ENCODE assay signal across 2 cellular contexts in the genomic region with DNA sequence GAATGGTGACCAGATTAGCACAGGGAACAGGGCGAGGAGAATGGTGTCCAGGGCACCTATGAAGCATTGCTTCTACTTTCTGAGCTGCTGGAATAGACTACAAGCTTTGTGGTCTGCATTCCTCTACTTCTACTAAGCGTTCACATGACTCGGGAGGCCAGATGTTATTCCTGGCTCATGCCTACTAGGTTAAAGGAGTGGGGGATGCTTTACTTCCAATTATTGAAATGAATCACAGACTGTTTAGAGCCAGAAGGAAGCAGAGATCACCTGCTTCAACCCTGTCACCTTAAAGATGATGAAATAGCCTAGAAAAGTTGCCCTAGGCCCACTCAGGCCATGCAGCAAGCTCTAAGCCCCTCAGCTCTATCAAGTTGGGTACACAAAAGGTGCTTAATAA.
A peak's percentile ranks its signal among the peaks of the same experiment; 100 is the strongest.
TF ChIP-seq lines count a peak whose summit lies in the region.

No MANE protein-coding gene starts in this region.

TF ChIP-seq in GM23338, 12 proteins besides CTCF, POLR2A, EP300 and RAD21 (continued from another document and continues in another):
- TF ChIP-seq, protein P1, sequence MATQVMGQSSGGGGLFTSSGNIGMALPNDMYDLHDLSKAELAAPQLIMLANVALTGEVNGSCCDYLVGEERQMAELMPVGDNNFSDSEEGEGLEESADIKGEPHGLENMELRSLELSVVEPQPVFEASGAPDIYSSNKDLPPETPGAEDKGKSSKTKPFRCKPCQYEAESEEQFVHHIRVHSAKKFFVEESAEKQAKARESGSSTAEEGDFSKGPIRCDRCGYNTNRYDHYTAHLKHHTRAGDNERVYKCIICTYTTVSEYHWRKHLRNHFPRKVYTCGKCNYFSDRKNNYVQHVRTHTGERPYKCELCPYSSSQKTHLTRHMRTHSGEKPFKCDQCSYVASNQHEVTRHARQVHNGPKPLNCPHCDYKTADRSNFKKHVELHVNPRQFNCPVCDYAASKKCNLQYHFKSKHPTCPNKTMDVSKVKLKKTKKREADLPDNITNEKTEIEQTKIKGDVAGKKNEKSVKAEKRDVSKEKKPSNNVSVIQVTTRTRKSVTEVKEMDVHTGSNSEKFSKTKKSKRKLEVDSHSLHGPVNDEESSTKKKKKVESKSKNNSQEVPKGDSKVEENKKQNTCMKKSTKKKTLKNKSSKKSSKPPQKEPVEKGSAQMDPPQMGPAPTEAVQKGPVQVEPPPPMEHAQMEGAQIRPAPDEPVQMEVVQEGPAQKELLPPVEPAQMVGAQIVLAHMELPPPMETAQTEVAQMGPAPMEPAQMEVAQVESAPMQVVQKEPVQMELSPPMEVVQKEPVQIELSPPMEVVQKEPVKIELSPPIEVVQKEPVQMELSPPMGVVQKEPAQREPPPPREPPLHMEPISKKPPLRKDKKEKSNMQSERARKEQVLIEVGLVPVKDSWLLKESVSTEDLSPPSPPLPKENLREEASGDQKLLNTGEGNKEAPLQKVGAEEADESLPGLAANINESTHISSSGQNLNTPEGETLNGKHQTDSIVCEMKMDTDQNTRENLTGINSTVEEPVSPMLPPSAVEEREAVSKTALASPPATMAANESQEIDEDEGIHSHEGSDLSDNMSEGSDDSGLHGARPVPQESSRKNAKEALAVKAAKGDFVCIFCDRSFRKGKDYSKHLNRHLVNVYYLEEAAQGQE (IDR thresholded peaks at IDR 0.05; ENCODE audit: unreplicated experiment), result no peak
- TF ChIP-seq EZH2 (IDR thresholded peaks at IDR 0.05; ENCODE audit: low read depth, unreplicated experiment), result no peak
- no peak for TF ChIP-seq ZNF331 (CRISPR knock-in tag; IDR thresholded peaks at IDR 0.05; ENCODE audit: low read depth)
- TF ChIP-seq EZH2phosphoT487 (IDR thresholded peaks at IDR 0.05; ENCODE audit: unreplicated experiment), result no peak
- TF ChIP-seq POLR2AphosphoS5 (IDR thresholded peaks at IDR 0.05; ENCODE audit: low read depth), result no peak
- TF ChIP-seq, protein P2, sequence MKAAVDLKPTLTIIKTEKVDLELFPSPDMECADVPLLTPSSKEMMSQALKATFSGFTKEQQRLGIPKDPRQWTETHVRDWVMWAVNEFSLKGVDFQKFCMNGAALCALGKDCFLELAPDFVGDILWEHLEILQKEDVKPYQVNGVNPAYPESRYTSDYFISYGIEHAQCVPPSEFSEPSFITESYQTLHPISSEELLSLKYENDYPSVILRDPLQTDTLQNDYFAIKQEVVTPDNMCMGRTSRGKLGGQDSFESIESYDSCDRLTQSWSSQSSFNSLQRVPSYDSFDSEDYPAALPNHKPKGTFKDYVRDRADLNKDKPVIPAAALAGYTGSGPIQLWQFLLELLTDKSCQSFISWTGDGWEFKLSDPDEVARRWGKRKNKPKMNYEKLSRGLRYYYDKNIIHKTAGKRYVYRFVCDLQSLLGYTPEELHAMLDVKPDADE (IDR thresholded peaks at IDR 0.05), result no peak
- TF ChIP-seq STAT1 (IDR thresholded peaks at IDR 0.05; ENCODE audit: unreplicated experiment), result no peak
- TF ChIP-seq ZNF114 (CRISPR knock-in tag; IDR thresholded peaks at IDR 0.05), result no peak
- TF ChIP-seq NANOG (IDR thresholded peaks at IDR 0.05; ENCODE audit: borderline replicate concordance), result no peak
- TF ChIP-seq, protein P3, sequence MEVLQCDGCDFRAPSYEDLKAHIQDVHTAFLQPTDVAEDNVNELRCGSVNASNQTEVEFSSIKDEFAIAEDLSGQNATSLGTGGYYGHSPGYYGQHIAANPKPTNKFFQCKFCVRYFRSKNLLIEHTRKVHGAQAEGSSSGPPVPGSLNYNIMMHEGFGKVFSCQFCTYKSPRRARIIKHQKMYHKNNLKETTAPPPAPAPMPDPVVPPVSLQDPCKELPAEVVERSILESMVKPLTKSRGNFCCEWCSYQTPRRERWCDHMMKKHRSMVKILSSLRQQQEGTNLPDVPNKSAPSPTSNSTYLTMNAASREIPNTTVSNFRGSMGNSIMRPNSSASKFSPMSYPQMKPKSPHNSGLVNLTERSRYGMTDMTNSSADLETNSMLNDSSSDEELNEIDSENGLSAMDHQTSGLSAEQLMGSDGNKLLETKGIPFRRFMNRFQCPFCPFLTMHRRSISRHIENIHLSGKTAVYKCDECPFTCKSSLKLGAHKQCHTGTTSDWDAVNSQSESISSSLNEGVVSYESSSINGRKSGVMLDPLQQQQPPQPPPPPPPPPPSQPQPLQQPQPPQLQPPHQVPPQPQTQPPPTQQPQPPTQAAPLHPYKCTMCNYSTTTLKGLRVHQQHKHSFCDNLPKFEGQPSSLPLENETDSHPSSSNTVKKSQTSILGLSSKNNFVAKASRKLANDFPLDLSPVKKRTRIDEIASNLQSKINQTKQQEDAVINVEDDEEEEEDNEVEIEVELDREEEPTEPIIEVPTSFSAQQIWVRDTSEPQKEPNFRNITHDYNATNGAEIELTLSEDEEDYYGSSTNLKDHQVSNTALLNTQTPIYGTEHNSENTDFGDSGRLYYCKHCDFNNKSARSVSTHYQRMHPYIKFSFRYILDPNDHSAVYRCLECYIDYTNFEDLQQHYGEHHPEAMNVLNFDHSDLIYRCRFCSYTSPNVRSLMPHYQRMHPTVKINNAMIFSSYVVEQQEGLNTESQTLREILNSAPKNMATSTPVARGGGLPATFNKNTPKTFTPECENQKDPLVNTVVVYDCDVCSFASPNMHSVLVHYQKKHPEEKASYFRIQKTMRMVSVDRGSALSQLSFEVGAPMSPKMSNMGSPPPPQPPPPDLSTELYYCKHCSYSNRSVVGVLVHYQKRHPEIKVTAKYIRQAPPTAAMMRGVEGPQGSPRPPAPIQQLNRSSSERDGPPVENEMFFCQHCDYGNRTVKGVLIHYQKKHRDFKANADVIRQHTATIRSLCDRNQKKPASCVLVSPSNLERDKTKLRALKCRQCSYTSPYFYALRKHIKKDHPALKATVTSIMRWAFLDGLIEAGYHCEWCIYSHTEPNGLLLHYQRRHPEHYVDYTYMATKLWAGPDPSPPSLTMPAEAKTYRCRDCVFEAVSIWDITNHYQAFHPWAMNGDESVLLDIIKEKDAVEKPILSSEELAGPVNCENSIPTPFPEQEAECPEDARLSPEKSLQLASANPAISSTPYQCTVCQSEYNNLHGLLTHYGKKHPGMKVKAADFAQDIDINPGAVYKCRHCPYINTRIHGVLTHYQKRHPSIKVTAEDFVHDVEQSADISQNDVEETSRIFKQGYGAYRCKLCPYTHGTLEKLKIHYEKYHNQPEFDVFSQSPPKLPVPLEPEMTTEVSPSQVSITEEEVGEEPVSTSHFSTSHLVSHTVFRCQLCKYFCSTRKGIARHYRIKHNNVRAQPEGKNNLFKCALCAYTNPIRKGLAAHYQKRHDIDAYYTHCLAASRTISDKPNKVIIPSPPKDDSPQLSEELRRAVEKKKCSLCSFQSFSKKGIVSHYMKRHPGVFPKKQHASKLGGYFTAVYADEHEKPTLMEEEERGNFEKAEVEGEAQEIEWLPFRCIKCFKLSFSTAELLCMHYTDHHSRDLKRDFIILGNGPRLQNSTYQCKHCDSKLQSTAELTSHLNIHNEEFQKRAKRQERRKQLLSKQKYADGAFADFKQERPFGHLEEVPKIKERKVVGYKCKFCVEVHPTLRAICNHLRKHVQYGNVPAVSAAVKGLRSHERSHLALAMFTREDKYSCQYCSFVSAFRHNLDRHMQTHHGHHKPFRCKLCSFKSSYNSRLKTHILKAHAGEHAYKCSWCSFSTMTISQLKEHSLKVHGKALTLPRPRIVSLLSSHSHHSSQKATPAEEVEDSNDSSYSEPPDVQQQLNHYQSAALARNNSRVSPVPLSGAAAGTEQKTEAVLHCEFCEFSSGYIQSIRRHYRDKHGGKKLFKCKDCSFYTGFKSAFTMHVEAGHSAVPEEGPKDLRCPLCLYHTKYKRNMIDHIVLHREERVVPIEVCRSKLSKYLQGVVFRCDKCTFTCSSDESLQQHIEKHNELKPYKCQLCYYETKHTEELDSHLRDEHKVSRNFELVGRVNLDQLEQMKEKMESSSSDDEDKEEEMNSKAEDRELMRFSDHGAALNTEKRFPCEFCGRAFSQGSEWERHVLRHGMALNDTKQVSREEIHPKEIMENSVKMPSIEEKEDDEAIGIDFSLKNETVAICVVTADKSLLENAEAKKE (CRISPR knock-in tag; IDR thresholded peaks at IDR 0.05), result no peak

TF ChIP-seq in SK-N-SH, 30 proteins besides CTCF, POLR2A, EP300 and RAD21 (continued from another document and continues in another):
- TF ChIP-seq, protein P4, sequence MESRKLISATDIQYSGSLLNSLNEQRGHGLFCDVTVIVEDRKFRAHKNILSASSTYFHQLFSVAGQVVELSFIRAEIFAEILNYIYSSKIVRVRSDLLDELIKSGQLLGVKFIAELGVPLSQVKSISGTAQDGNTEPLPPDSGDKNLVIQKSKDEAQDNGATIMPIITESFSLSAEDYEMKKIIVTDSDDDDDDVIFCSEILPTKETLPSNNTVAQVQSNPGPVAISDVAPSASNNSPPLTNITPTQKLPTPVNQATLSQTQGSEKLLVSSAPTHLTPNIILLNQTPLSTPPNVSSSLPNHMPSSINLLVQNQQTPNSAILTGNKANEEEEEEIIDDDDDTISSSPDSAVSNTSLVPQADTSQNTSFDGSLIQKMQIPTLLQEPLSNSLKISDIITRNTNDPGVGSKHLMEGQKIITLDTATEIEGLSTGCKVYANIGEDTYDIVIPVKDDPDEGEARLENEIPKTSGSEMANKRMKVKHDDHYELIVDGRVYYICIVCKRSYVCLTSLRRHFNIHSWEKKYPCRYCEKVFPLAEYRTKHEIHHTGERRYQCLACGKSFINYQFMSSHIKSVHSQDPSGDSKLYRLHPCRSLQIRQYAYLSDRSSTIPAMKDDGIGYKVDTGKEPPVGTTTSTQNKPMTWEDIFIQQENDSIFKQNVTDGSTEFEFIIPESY (IDR thresholded peaks at IDR 0.05; ENCODE audit: borderline replicate concordance, low read depth), result peak; percentile 80; the same call in 1 of the 2 replicates
- TF ChIP-seq, protein P1 (IDR thresholded peaks at IDR 0.05; ENCODE audit: low read depth, low read length), result peak; percentile 41; the same call in 1 of the 2 replicates
- TF ChIP-seq MXI1 (IDR thresholded peaks at IDR 0.05; ENCODE audit: low read depth, low read length) (no peak), TCF12 (IDR thresholded peaks at IDR 0.05) (peak; percentile 99), TAF1 (IDR thresholded peaks at IDR 0.05; ENCODE audit: borderline replicate concordance, low read depth, low read length) (peak; percentile 14; the same call in 1 of the 2 replicates), NRF1 (IDR thresholded peaks at IDR 0.05; ENCODE audit: low read depth, low read length) (no peak), GABPA (IDR thresholded peaks at IDR 0.05; ENCODE audit: low read depth) (no peak), RCOR1 (IDR thresholded peaks at IDR 0.05; ENCODE audit: low read length) (no peak), FOXM1 (IDR thresholded peaks at IDR 0.05; ENCODE audit: low read depth) (peak; percentile 77), JUND (IDR thresholded peaks at IDR 0.05) (peak; percentile 91), CHD2 (IDR thresholded peaks at IDR 0.05; ENCODE audit: low read length, partially characterized antibody) (no peak), GATA2 (CRISPR knock-in tag; IDR thresholded peaks at IDR 0.05) (no peak), FOXJ3 (CRISPR knock-in tag; IDR thresholded peaks at IDR 0.05) (no peak)
- TF ChIP-seq, protein P5, sequence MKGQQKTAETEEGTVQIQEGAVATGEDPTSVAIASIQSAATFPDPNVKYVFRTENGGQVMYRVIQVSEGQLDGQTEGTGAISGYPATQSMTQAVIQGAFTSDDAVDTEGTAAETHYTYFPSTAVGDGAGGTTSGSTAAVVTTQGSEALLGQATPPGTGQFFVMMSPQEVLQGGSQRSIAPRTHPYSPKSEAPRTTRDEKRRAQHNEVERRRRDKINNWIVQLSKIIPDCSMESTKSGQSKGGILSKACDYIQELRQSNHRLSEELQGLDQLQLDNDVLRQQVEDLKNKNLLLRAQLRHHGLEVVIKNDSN (IDR thresholded peaks at IDR 0.05; ENCODE audit: borderline replicate concordance, low read depth), result peak; percentile 87
- TF ChIP-seq, protein P6, sequence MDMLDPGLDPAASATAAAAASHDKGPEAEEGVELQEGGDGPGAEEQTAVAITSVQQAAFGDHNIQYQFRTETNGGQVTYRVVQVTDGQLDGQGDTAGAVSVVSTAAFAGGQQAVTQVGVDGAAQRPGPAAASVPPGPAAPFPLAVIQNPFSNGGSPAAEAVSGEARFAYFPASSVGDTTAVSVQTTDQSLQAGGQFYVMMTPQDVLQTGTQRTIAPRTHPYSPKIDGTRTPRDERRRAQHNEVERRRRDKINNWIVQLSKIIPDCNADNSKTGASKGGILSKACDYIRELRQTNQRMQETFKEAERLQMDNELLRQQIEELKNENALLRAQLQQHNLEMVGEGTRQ (IDR thresholded peaks at IDR 0.05; ENCODE audit: borderline replicate concordance, low read depth, low read length), result 0 out of 2 replicates have a peak, but pooled peaks have one; percentile 25
- TF ChIP-seq, protein P7, sequence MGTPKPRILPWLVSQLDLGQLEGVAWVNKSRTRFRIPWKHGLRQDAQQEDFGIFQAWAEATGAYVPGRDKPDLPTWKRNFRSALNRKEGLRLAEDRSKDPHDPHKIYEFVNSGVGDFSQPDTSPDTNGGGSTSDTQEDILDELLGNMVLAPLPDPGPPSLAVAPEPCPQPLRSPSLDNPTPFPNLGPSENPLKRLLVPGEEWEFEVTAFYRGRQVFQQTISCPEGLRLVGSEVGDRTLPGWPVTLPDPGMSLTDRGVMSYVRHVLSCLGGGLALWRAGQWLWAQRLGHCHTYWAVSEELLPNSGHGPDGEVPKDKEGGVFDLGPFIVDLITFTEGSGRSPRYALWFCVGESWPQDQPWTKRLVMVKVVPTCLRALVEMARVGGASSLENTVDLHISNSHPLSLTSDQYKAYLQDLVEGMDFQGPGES (IDR thresholded peaks at IDR 0.05; ENCODE audit: low read depth, low read length), result no peak
- TF ChIP-seq, protein P8, sequence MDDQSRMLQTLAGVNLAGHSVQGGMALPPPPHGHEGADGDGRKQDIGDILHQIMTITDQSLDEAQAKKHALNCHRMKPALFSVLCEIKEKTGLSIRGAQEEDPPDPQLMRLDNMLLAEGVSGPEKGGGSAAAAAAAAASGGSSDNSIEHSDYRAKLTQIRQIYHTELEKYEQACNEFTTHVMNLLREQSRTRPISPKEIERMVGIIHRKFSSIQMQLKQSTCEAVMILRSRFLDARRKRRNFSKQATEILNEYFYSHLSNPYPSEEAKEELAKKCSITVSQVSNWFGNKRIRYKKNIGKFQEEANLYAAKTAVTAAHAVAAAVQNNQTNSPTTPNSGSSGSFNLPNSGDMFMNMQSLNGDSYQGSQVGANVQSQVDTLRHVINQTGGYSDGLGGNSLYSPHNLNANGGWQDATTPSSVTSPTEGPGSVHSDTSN (IDR thresholded peaks at IDR 0.05), result peak; percentile 86
- TF ChIP-seq, protein P9, sequence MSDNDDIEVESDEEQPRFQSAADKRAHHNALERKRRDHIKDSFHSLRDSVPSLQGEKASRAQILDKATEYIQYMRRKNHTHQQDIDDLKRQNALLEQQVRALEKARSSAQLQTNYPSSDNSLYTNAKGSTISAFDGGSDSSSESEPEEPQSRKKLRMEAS (IDR thresholded peaks at IDR 0.05; ENCODE audit: low read depth), result peak; percentile 82
